In genomic region chr1:228037401-228038386, GRCh38 we compare ENCODE assay signal across 9 cellular contexts. TPM values are rescaled to one million over a fixed set of nuclear protein-coding genes. Genes with fewer than 3 reads are reported as not detected.
DNase-seq lines count a peak whose midpoint lies in the region; ATAC-seq, FAIRE-seq and TF ChIP-seq lines count a peak whose summit lies in the region.
"Had no signal": no experiment of that assay in that cellular context is flagged by ENCODE, and none has a peak within 500 bp of the region (broad histone marks: within the 10 kb centered on the region; RNA-seq: fewer than 3 reads in every experiment).

No MANE protein-coding gene starts in this region.

- TF ChIP-seq RAD21 in HepG2 (CRISPR knock-in tag; IDR thresholded peaks at IDR 0.05): no peak

- no peaks in the 10 kb centered on the region for H3K36me3 Mint-ChIP-seq in activated naive CD8-positive, alpha-beta T cell treated with anti-CD3 and anti-CD28 coated beads, Interleukin-2, amount 50 U/mL, for 24 hours (ENCODE audit: low read depth)
- H3K36me3 Mint-ChIP-seq in immature natural killer cell: no peaks in the 10 kb centered on the region

- FAIRE-seq in HepG2 (lab: Jason Lieb, UNC): no peak

- H3K4me2 ChIP-seq in HepG2 (ENCODE audit: low read depth, low read length): peak overlapping the region; percentile 27; the same call in 1 of the 2 replicates

- H3K27me3 ChIP-seq in HepG2 (ENCODE audit: control insufficient read depth in 1 of 2, insufficient read depth in 2 of 2, low read length in 2 of 2) (peaks cover 3 to 46% of the 10 kb centered on the region in 2 experiments; a peak in 4 of 5 replicates), prostate gland (replicated peaks; ENCODE audit: insufficient read depth) (peaks cover 5% of the 10 kb centered on the region)

- H3K4me3 ChIP-seq in HepG2 (replicated peaks in 1 of 3; ENCODE audit: insufficient read depth in 1 of 3, low read depth in 2 of 3, low read length in 3 of 3) (0 out of 6 replicates have a peak overlapping the region, but pooled peaks of 1 of the 3 experiments have one; percentile 10), prostate gland (peak overlapping the region in 1 of 2 donors; percentile 3)

- H3K27ac ChIP-seq in HepG2 (ENCODE audit: extremely low read length, insufficient read depth, low read length): no peak overlapping the region
- H3K27ac ChIP-seq in prostate gland: no peak overlapping the region

- DNase-seq in activated CD4-positive, alpha-beta T cell treated with anti-CD3 and anti-CD28 coated beads for 48 hours: peak; percentile 67
- no peak for DNase-seq in activated CD4-positive, alpha-beta T cell treated with anti-CD3 and anti-CD28 coated beads for 1 hour
- peak; percentile 58 for DNase-seq in activated naive CD8-positive, alpha-beta T cell treated with anti-CD3 and anti-CD28 coated beads, Interleukin-2, amount 50 U/mL, for 24 hours
- DNase-seq in HepG2 (ENCODE audit: low spot score) (no peak), immature natural killer cell (no peak), prostate gland (ENCODE audit: low spot score) (no peak)
- peak; percentile 39 to 69 for DNase-seq in stimulated activated naive CD8-positive, alpha-beta T cell treated with anti-CD3 and anti-CD28 coated beads, Interleukin-15, amount 100 ng/mL, for 72 hours

- no peaks in the 10 kb centered on the region for H3K36me3 ChIP-seq in HepG2 (replicated peaks in 1 of 2; ENCODE audit: control insufficient read depth in 1 of 2, insufficient read depth in 2 of 2, low read length in 2 of 2)
- H3K36me3 ChIP-seq in prostate gland: no peaks in the 10 kb centered on the region

- no peak overlapping the region for H2AFZ ChIP-seq in HepG2 (ENCODE audit: low read length)

- no peak for TF ChIP-seq POLR2A in HepG2 (IDR thresholded peaks at IDR 0.05; ENCODE audit: insufficient read depth in 1 of 2, low read depth in 2 of 2, low read length in 2 of 2)
- no peak for TF ChIP-seq POLR2A in prostate gland (IDR thresholded peaks at IDR 0.05)

- H3K27me3 Mint-ChIP-seq in activated naive CD8-positive, alpha-beta T cell treated with anti-CD3 and anti-CD28 coated beads, Interleukin-2, amount 50 U/mL, for 24 hours: peaks cover 34% of the 10 kb centered on the region
- H3K27me3 Mint-ChIP-seq in stimulated activated naive CD8-positive, alpha-beta T cell treated with anti-CD3 and anti-CD28 coated beads, Interleukin-15, amount 100 ng/mL, for 72 hours: peaks cover 59% of the 10 kb centered on the region
- peaks cover 2 to 9% (median 9%) of the 10 kb centered on the region in 3 donors for H3K27me3 Mint-ChIP-seq in immature natural killer cell (ENCODE audit: low read depth in 3 of 3)

- 31% methylated on average over 32 of the region's 80 CpGs for WGBS in HepG2 (ENCODE audit: low lambda C conversion rate)
- 20% methylated on average over 71 of the region's 80 CpGs for WGBS in prostate gland

- no peaks in the 10 kb centered on the region for H3K9me3 ChIP-seq in HepG2 (ENCODE audit: low read length)
- H3K9me3 ChIP-seq in prostate gland: no peaks in the 10 kb centered on the region

- H3K4me3 Mint-ChIP-seq in activated naive CD8-positive, alpha-beta T cell treated with anti-CD3 and anti-CD28 coated beads, Interleukin-2, amount 50 U/mL, for 24 hours: no peak overlapping the region
- H3K4me3 Mint-ChIP-seq in stimulated activated naive CD8-positive, alpha-beta T cell treated with anti-CD3 and anti-CD28 coated beads, Interleukin-15, amount 100 ng/mL, for 72 hours: peak overlapping the region; percentile 35 to 52
- peak overlapping the region in 1 of 5 donors; percentile 24 for H3K4me3 Mint-ChIP-seq in immature natural killer cell

- TF ChIP-seq CTCF in HepG2 (CRISPR knock-in tag; IDR thresholded peaks at IDR 0.05) (no peak), prostate gland (IDR thresholded peaks at IDR 0.05) (no peak)

- BruUV-seq in HepG2 (replicated peaks; lab: Mats Ljungman, UMichigan): no TSS peak

- no peaks in the 10 kb centered on the region for H3K9me3 Mint-ChIP-seq in activated naive CD8-positive, alpha-beta T cell treated with anti-CD3 and anti-CD28 coated beads, Interleukin-2, amount 50 U/mL, for 24 hours
- peaks cover 0 to 5% of the 10 kb centered on the region in 2 donors for H3K9me3 Mint-ChIP-seq in stimulated activated naive CD8-positive, alpha-beta T cell treated with anti-CD3 and anti-CD28 coated beads, Interleukin-15, amount 100 ng/mL, for 72 hours
- no peaks in the 10 kb centered on the region for H3K9me3 Mint-ChIP-seq in immature natural killer cell

- POLR2A ChIA-PET in HepG2 (lab: Yijun Ruan, JAX): no interaction called here

- peak; percentile 81 for ATAC-seq in HG03175 (IDR thresholded peaks at IDR 0.05; ENCODE audit: unreplicated experiment)
- ATAC-seq in activated naive CD8-positive, alpha-beta T cell treated with anti-CD3 and anti-CD28 coated beads, Interleukin-2, amount 50 U/mL, for 24 hours: peak; percentile 91
- no peak; the same call in 1 of the 3 replicates for ATAC-seq in HepG2
- ATAC-seq in stimulated activated naive CD8-positive, alpha-beta T cell treated with anti-CD3 and anti-CD28 coated beads, Interleukin-15, amount 100 ng/mL, for 72 hours: peak; percentile 95

- H3K4me1 ChIP-seq in HepG2 (ENCODE audit: insufficient read depth, low read length): no peaks in the 10 kb centered on the region
- H3K4me1 ChIP-seq in prostate gland (replicated peaks): no peaks in the 10 kb centered on the region

- intact Hi-C loops in HepG2 (cut with micrococcal nuclease; ENCODE audit: unreplicated experiment) (no loop called here), prostate gland (cut with DNase I) (no loop called here)

- TF ChIP-seq EP300 in HepG2 (IDR thresholded peaks at IDR 0.05; ENCODE audit: low read depth in 2 of 2, low read length in 2 of 2) (no peak), HepG2 (CRISPR knock-in tag; IDR thresholded peaks at IDR 0.05; ENCODE audit: borderline replicate concordance) (no peak)

- no peaks in the 10 kb centered on the region for H3K79me2 ChIP-seq in HepG2 (ENCODE audit: insufficient read depth, low read length)

- CTCF ChIA-PET in HepG2 (lab: Yijun Ruan, JAX; ENCODE audit: low intra/inter-chr PET ratio, low total read pairs): no interaction called here

- in situ Hi-C loops in HepG2 (cut with HindIII; ENCODE audit: extremely low pct_ligation_motif_present, low pct_unique_long_range_greater_than_20kb): no loop called here

- H3K9ac ChIP-seq in HepG2 (ENCODE audit: insufficient read depth, low read depth, low read length): no peak overlapping the region

- no peaks in the 10 kb centered on the region for H4K20me1 ChIP-seq in HepG2 (ENCODE audit: insufficient read depth, low read length)

- no peak overlapping the region for H3K27ac Mint-ChIP-seq in activated naive CD8-positive, alpha-beta T cell treated with anti-CD3 and anti-CD28 coated beads, Interleukin-2, amount 50 U/mL, for 24 hours
- no peak overlapping the region for H3K27ac Mint-ChIP-seq in stimulated activated naive CD8-positive, alpha-beta T cell treated with anti-CD3 and anti-CD28 coated beads, Interleukin-15, amount 100 ng/mL, for 72 hours
- no peak overlapping the region for H3K27ac Mint-ChIP-seq in immature natural killer cell

- H3K4me1 Mint-ChIP-seq in activated naive CD8-positive, alpha-beta T cell treated with anti-CD3 and anti-CD28 coated beads, Interleukin-2, amount 50 U/mL, for 24 hours: peaks cover 1% of the 10 kb centered on the region
- H3K4me1 Mint-ChIP-seq in stimulated activated naive CD8-positive, alpha-beta T cell treated with anti-CD3 and anti-CD28 coated beads, Interleukin-15, amount 100 ng/mL, for 72 hours: no peaks in the 10 kb centered on the region
- no peaks in the 10 kb centered on the region for H3K4me1 Mint-ChIP-seq in immature natural killer cell

RNA-seq across cellular contexts. Expression of gene WNT3A, which starts 30.9 kb away (rescaled TPM):
- not detected in 2 replicates for total RNA-seq in HepG2 (2016; rRNA removed; fragmentation: Illumina TruSeq; extraction: Trizol)
- total RNA-seq in HepG2 (2016; cell fraction: cytosol; rRNA removed; fragmentation: Illumina TruSeq; extraction: Trizol; ENCODE audit: low read depth): not detected in 2 replicates
- total RNA-seq in HepG2 (2016; cell fraction: insoluble cytoplasmic fraction; rRNA removed; fragmentation: Illumina TruSeq; extraction: Trizol): not detected in 2 replicates
- not detected in 2 replicates for total RNA-seq in HepG2 (2016; cell fraction: membrane; rRNA removed; fragmentation: Illumina TruSeq; extraction: Trizol)
- total RNA-seq in HepG2 (2016; cell fraction: nucleus; rRNA removed; fragmentation: Illumina TruSeq; extraction: Trizol): not detected in 2 replicates
- polyA plus RNA-seq in HepG2 (2011; rRNA removed): not detected in 2 replicates
- polyA plus RNA-seq in HepG2 (2011; cell fraction: cytosol; rRNA removed): not detected in 2 replicates
- polyA plus RNA-seq in HepG2 (2011; cell fraction: nucleus; rRNA removed): not detected in 2 replicates
- polyA plus RNA-seq in HepG2 (2012): not detected in 2 replicates
- not detected in 2 replicates for polyA plus RNA-seq in HepG2 (2016; cell fraction: cytosol; fragmentation: Illumina TruSeq; extraction: Trizol; ENCODE audit: low read depth)
- polyA plus RNA-seq in HepG2 (2016; cell fraction: insoluble cytoplasmic fraction; fragmentation: Illumina TruSeq; extraction: Trizol; ENCODE audit: low read depth): not detected in 2 replicates
- not detected in 2 replicates for polyA plus RNA-seq in HepG2 (2016; cell fraction: membrane; fragmentation: Illumina TruSeq; extraction: Trizol; ENCODE audit: low read depth)
- polyA plus RNA-seq in HepG2 (2016; cell fraction: nucleus; fragmentation: Illumina TruSeq; extraction: Trizol; ENCODE audit: insufficient read depth, low read depth): not detected in 2 replicates
- not detected in 2 replicates for polyA minus RNA-seq in HepG2 (2011; rRNA and poly(A)+ RNA removed; ENCODE audit: low replicate concordance)
- not detected in 2 replicates for polyA minus RNA-seq in HepG2 (2011; cell fraction: cytosol; rRNA and poly(A)+ RNA removed)
- polyA minus RNA-seq in HepG2 (2011; cell fraction: nucleus; rRNA and poly(A)+ RNA removed): not detected in 2 replicates
- not detected for polyA plus RNA-seq in immature natural killer cell
- 1 to 10 TPM; 2.4 to 4.8 TPM for total RNA-seq in prostate gland
- polyA plus RNA-seq: BJ had no signal

RNA-seq across cellular contexts. Expression of gene ARF1, which starts 44.8 kb away (rescaled TPM):
- 186 and 210 TPM in 2 replicates for total RNA-seq in HepG2 (2016; rRNA removed; fragmentation: Illumina TruSeq; extraction: Trizol)
- total RNA-seq in HepG2 (2016; cell fraction: cytosol; rRNA removed; fragmentation: Illumina TruSeq; extraction: Trizol; ENCODE audit: low read depth): 81.7 and 86.1 TPM in 2 replicates
- 189 and 192 TPM in 2 replicates for total RNA-seq in HepG2 (2016; cell fraction: insoluble cytoplasmic fraction; rRNA removed; fragmentation: Illumina TruSeq; extraction: Trizol)
- total RNA-seq in HepG2 (2016; cell fraction: membrane; rRNA removed; fragmentation: Illumina TruSeq; extraction: Trizol): 147 and 149 TPM in 2 replicates
- total RNA-seq in HepG2 (2016; cell fraction: nucleus; rRNA removed; fragmentation: Illumina TruSeq; extraction: Trizol): 107 and 112 TPM in 2 replicates
- polyA plus RNA-seq in HepG2 (2011; rRNA removed): 327 and 337 TPM in 2 replicates
- polyA plus RNA-seq in HepG2 (2011; cell fraction: cytosol; rRNA removed): 324 and 458 TPM in 2 replicates
- 231 and 250 TPM in 2 replicates for polyA plus RNA-seq in HepG2 (2011; cell fraction: nucleus; rRNA removed)
- 231 and 263 TPM in 2 replicates for polyA plus RNA-seq in HepG2 (2012)
- 82.3 and 83.9 TPM in 2 replicates for polyA plus RNA-seq in HepG2 (2016; cell fraction: cytosol; fragmentation: Illumina TruSeq; extraction: Trizol; ENCODE audit: low read depth)
- 300 and 336 TPM in 2 replicates for polyA plus RNA-seq in HepG2 (2016; cell fraction: insoluble cytoplasmic fraction; fragmentation: Illumina TruSeq; extraction: Trizol; ENCODE audit: low read depth)
- 127 and 132 TPM in 2 replicates for polyA plus RNA-seq in HepG2 (2016; cell fraction: membrane; fragmentation: Illumina TruSeq; extraction: Trizol; ENCODE audit: low read depth)
- 254 and 261 TPM in 2 replicates for polyA plus RNA-seq in HepG2 (2016; cell fraction: nucleus; fragmentation: Illumina TruSeq; extraction: Trizol; ENCODE audit: insufficient read depth, low read depth)
- 586 and 708 TPM in 2 replicates for polyA minus RNA-seq in HepG2 (2011; rRNA and poly(A)+ RNA removed; ENCODE audit: low replicate concordance)
- polyA minus RNA-seq in HepG2 (2011; cell fraction: cytosol; rRNA and poly(A)+ RNA removed): 237 and 248 TPM in 2 replicates
- 85.8 and 86.9 TPM in 2 replicates for polyA minus RNA-seq in HepG2 (2011; cell fraction: nucleus; rRNA and poly(A)+ RNA removed)
- 100 to 1,000 TPM; 533 to 916 (median 674) TPM for polyA plus RNA-seq in immature natural killer cell
- total RNA-seq in prostate gland: 100 to 1,000 TPM; 478 to 512 TPM

Comparison
In these comparisons a context has a peak if more than half of its experiments do, and no peak if none do; other contexts are left out.
1. DNase-seq: peak in activated CD4-positive, alpha-beta T cell treated with anti-CD3 and anti-CD28 coated beads for 48 hours (single experiment), activated naive CD8-positive, alpha-beta T cell treated with anti-CD3 and anti-CD28 coated beads, Interleukin-2, amount 50 U/mL, for 24 hours (single experiment) and stimulated activated naive CD8-positive, alpha-beta T cell treated with anti-CD3 and anti-CD28 coated beads, Interleukin-15, amount 100 ng/mL, for 72 hours (2 of 2); none in activated CD4-positive, alpha-beta T cell treated with anti-CD3 and anti-CD28 coated beads for 1 hour (single experiment), HepG2 (single experiment), immature natural killer cell (0 of 3) and prostate gland (single experiment).